ENCODE assay signal across 8 cellular contexts in the genomic region with DNA sequence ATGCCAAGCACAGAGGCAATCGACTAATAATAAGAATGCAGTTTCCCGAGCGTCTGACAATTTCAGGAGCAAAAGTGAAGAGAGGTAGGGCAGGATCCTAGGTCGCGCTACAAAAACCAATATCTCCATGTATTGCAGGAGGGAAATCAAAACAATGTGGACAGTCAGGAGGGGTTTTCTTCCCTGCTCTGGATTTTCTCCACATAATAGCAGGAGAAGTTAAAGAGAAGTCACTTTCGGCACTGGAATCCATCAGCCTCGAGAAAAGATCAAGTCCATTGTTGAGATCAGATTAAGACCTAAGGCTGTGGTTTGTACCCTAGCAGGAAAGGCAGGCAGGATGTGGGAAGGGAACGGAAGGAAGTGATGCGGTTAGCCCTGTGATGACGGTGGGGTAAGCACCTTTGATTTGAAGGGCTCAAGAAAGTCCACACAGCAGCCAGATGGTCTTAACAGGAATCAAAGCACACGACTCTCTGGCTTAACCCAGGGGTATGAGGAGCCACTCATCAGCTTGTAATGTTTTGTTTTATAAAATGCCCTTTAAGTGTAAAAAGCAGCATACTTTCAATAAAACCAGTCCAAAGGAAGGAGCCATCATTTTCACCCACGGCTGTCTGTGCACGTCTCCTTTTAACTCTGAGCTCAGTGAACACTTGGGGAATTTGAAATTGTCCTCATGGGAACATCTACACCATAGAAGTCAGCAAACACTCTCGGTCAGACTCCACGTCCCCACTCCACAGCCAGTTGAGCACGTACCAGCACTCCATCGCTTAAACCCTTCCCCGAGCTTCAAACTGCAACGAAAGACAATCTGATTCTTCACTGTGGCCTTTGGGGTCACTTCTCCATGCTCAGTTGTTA. TPM values are rescaled to one million over a fixed set of nuclear protein-coding genes. Genes with fewer than 3 reads are reported as not detected.
DNase-seq lines count a peak whose midpoint lies in the region; ATAC-seq and TF ChIP-seq lines count a peak whose summit lies in the region.

No MANE protein-coding gene starts in this region.

- peaks cover 47% of the 10 kb centered on the region for H3K4me1 Mint-ChIP-seq in activated T-helper 2 cell treated with anti-CD3 and anti-CD28 coated beads, Interferon-gamma antibody, Interleukin-2, Interleukin-4, amounts not matched to agents 10 μg/mL and 5 μg/mL and 100 μg/mL, durations not matched to agents 14 hours and 24 hours and 36 hours (ENCODE audit: low read depth)

- peak overlapping the region; percentile 27 for H3K27ac ChIP-seq in layer of hippocampus (ENCODE audit: low read depth, low read length)

- peak overlapping the region; percentile 66 for H3K4me3 Mint-ChIP-seq in activated T-helper 2 cell treated with anti-CD3 and anti-CD28 coated beads, Interferon-gamma antibody, Interleukin-2, Interleukin-4, amounts not matched to agents 10 μg/mL and 5 μg/mL and 100 μg/mL, durations not matched to agents 14 hours and 24 hours and 36 hours (ENCODE audit: low read depth)

- in situ Hi-C loops in GM13976 (cut with MboI; ENCODE audit: low sequenced_read_pairs, unreplicated experiment) = no loop called here

- no peak for TF ChIP-seq CTCF in GM13976 (IDR thresholded peaks at IDR 0.05; ENCODE audit: borderline replicate concordance, control extremely low read depth, extremely low read depth, insufficient read depth, missing control alignments)

- intact Hi-C loops in activated T-helper 2 cell treated with anti-CD3 and anti-CD28 coated beads, Interferon-gamma antibody, Interleukin-2, Interleukin-4, amounts not matched to agents 10 μg/mL and 5 μg/mL and 100 μg/mL, durations not matched to agents 14 hours and 24 hours and 36 hours (cut with micrococcal nuclease) = loop anchor here (1.0 kb wide), 2 partner anchors 17 to 62 kb away; no protein-coding TSS in a partner anchor

- H3K9me3 Mint-ChIP-seq in activated T-helper 2 cell treated with anti-CD3 and anti-CD28 coated beads, Interferon-gamma antibody, Interleukin-2, Interleukin-4, amounts not matched to agents 10 μg/mL and 5 μg/mL and 100 μg/mL, durations not matched to agents 14 hours and 24 hours and 36 hours = peaks cover 7% of the 10 kb centered on the region

- DNase-seq in GM13976 (ENCODE audit: low spot score) = peak; percentile 80
- peak; percentile 72 for DNase-seq in NOMO-1 treated with dmso at 0.1 percent for 144 hours (lab: John Stamatoyannopoulos, UW; ENCODE audit: unreplicated experiment)
- DNase-seq in activated T-helper 2 cell treated with anti-CD3 and anti-CD28 coated beads, Interferon-gamma antibody, Interleukin-2, Interleukin-4, amounts not matched to agents 10 μg/mL and 5 μg/mL and 100 μg/mL, durations not matched to agents 14 hours and 24 hours and 36 hours (ENCODE audit: low spot score) = peak; percentile 83
- DNase-seq in stimulated activated CD8-positive, alpha-beta memory T cell treated with anti-CD3 and anti-CD28 coated beads, Interleukin-7, amount 100 ng/mL, for 24 hours (ENCODE audit: low read depth) = peak; percentile 45
- DNase-seq in epidermal melanocyte (ENCODE audit: insufficient read length, low spot score) = no peak
- no peak for DNase-seq in DMS53 (lab: John Stamatoyannopoulos, UW)

- peaks cover 10% of the 10 kb centered on the region for H3K36me3 Mint-ChIP-seq in activated T-helper 2 cell treated with anti-CD3 and anti-CD28 coated beads, Interferon-gamma antibody, Interleukin-2, Interleukin-4, amounts not matched to agents 10 μg/mL and 5 μg/mL and 100 μg/mL, durations not matched to agents 14 hours and 24 hours and 36 hours (ENCODE audit: low read depth)

- peak overlapping the region; percentile 62 for H3K27ac Mint-ChIP-seq in activated T-helper 2 cell treated with anti-CD3 and anti-CD28 coated beads, Interferon-gamma antibody, Interleukin-2, Interleukin-4, amounts not matched to agents 10 μg/mL and 5 μg/mL and 100 μg/mL, durations not matched to agents 14 hours and 24 hours and 36 hours

- H3K27me3 Mint-ChIP-seq in activated T-helper 2 cell treated with anti-CD3 and anti-CD28 coated beads, Interferon-gamma antibody, Interleukin-2, Interleukin-4, amounts not matched to agents 10 μg/mL and 5 μg/mL and 100 μg/mL, durations not matched to agents 14 hours and 24 hours and 36 hours (ENCODE audit: low read depth) = no peaks in the 10 kb centered on the region

- H3K27me3 ChIP-seq in layer of hippocampus (ENCODE audit: control insufficient read depth, insufficient read depth, low read length) = no peaks in the 10 kb centered on the region

- peak; percentile 85 for ATAC-seq in HG02571 (IDR thresholded peaks at IDR 0.05; ENCODE audit: unreplicated experiment)

RNA-seq across cellular contexts. Expression of gene AKTIP, which starts 15.8 kb away (rescaled TPM):
- total RNA-seq in activated T-helper 2 cell treated with anti-CD3 and anti-CD28 coated beads, Interferon-gamma antibody, Interleukin-2, Interleukin-4, amounts not matched to agents 10 μg/mL and 5 μg/mL and 100 μg/mL, durations not matched to agents 14 hours and 24 hours and 36 hours = 17.1 and 20.5 TPM in 2 replicates

Comparison
In these comparisons a context has a peak if more than half of its experiments do, and no peak if none do; other contexts are left out.
1. DNase-seq: peak in GM13976 (single experiment), NOMO-1 treated with dmso at 0.1 percent for 144 hours (single experiment), activated T-helper 2 cell treated with anti-CD3 and anti-CD28 coated beads, Interferon-gamma antibody, Interleukin-2, Interleukin-4, amounts not matched to agents 10 μg/mL and 5 μg/mL and 100 μg/mL, durations not matched to agents 14 hours and 24 hours and 36 hours (single experiment) and stimulated activated CD8-positive, alpha-beta memory T cell treated with anti-CD3 and anti-CD28 coated beads, Interleukin-7, amount 100 ng/mL, for 24 hours (single experiment); none in epidermal melanocyte (single experiment) and DMS53 (single experiment).